In genomic region chr6:98828991-98829411, GRCh38 we compare ENCODE assay signal across 1 cellular context.
TF ChIP-seq lines count a peak whose summit lies in the region.

No MANE protein-coding gene starts in this region.

TF ChIP-seq in GM12878, 131 proteins besides CTCF, POLR2A, EP300 and RAD21 (continued from another document):
- TF ChIP-seq NR2C1 (IDR thresholded peaks at IDR 0.05) (no peak), BMI1 (IDR thresholded peaks at IDR 0.05; ENCODE audit: borderline replicate concordance) (no peak), TCF12 (IDR thresholded peaks at IDR 0.05; ENCODE audit: low read depth, low read length) (no peak), CUX1 (IDR thresholded peaks at IDR 0.05; ENCODE audit: insufficient replicate concordance, low read depth, low read length) (no peak), IKZF1 (conservative IDR thresholded peaks at IDR 0.05) (no peak), NRF1 (conservative IDR thresholded peaks at IDR 0.05; ENCODE audit: low read depth, low read length) (no peak)
